ENCODE assay signal across 26 cellular contexts in genomic region chr14:40985584-40985983, GRCh38.
"Had no signal": no experiment of that assay in that cellular context is flagged by ENCODE, and none has a peak within 500 bp of the region (broad histone marks: within the 10 kb centered on the region; RNA-seq: fewer than 3 reads in every experiment).

No MANE protein-coding gene starts in this region.

- H3K9me3 ChIP-seq: esophagus squamous epithelium, gastrocnemius medialis had no signal

- H3K4me1 ChIP-seq: colonic mucosa, esophagus squamous epithelium, gastrocnemius medialis, heart right ventricle, left lung had no signal

- H3K27ac ChIP-seq: colonic mucosa, epithelial cell of prostate, esophagus squamous epithelium, gastrocnemius medialis, heart right ventricle, left lung had no signal

- H3K36me3 ChIP-seq: colonic mucosa, esophagus squamous epithelium, gastrocnemius medialis, heart right ventricle, left lung had no signal

- DNase-seq: colonic mucosa; cortex of kidney; effector CD8-positive, alpha-beta T cell; effector memory CD8-positive, alpha-beta T cell; endodermal cell; erythroblast; esophagus squamous epithelium; foreskin fibroblast; foreskin melanocyte; gastrocnemius medialis; glutamatergic neuron; heart right ventricle; hippocampal formation; left cardiac atrium; left lung; left ventricle myocardium superior; mammary epithelial cell; mesendoderm; midbrain; naive thymus-derived CD4-positive, alpha-beta T cell had no signal

- H3K4me3 ChIP-seq: colonic mucosa, esophagus squamous epithelium, gastrocnemius medialis, heart right ventricle, left lung, lung had no signal

- H3K27me3 ChIP-seq: colonic mucosa, esophagus squamous epithelium, gastrocnemius medialis, heart right ventricle, left lung had no signal

- ATAC-seq: effector memory CD8-positive, alpha-beta T cell; esophagus mucosa; gastrocnemius medialis; heart right ventricle; left cardiac atrium; left lung; left ventricle myocardium superior; naive thymus-derived CD4-positive, alpha-beta T cell had no signal

- FAIRE-seq: endometrium, islet of Langerhans, keratinocyte had no signal
